Comparison of ENCODE assay signal across 7 cellular contexts in genomic region chr4:121977251-121978168, GRCh38. TPM values are rescaled to one million over a fixed set of nuclear protein-coding genes. Genes with fewer than 3 reads are reported as not detected.
A peak's percentile ranks its signal among the peaks of the same experiment; 100 is the strongest.
DNase-seq lines count a peak whose midpoint lies in the region; ATAC-seq, FAIRE-seq and TF ChIP-seq lines count a peak whose summit lies in the region.

No MANE protein-coding gene starts in this region.

- H3K4me3 ChIP-seq in OCI-LY1 (ENCODE audit: low read depth, low read length, poor library complexity, severe bottlenecking), result no peak overlapping the region
- H3K4me3 ChIP-seq in right atrium auricular region, result no peak overlapping the region

- TF ChIP-seq CTCF in OCI-LY1 (IDR thresholded peaks at IDR 0.05; ENCODE audit: low read length) (no peak), right atrium auricular region (IDR thresholded peaks at IDR 0.05) (no peak)

- H2AFZ ChIP-seq in OCI-LY1 (ENCODE audit: low read length), result no peak overlapping the region

- peak overlapping the region; percentile 25; the same call in 1 of the 2 replicates for H3K4me2 ChIP-seq in OCI-LY1 (ENCODE audit: low read length)

- no peaks in the 10 kb centered on the region for H3K9me2 ChIP-seq in OCI-LY1 (ENCODE audit: low read depth, low read length)

- H3K79me2 ChIP-seq in OCI-LY1 (ENCODE audit: insufficient read depth, low read length), result no peaks in the 10 kb centered on the region

- peak; percentile 91 for ATAC-seq in HG02885 (IDR thresholded peaks at IDR 0.05; ENCODE audit: poor library complexity, unreplicated experiment)

- peak; percentile 93 for FAIRE-seq in GM19239 (lab: Jason Lieb, UNC)
- FAIRE-seq in urothelium cell line (lab: Jason Lieb, UNC), result no peak

- H3K9me3 ChIP-seq in OCI-LY1 (ENCODE audit: low read length) (no peaks in the 10 kb centered on the region), right atrium auricular region (no peaks in the 10 kb centered on the region)

- no peaks in the 10 kb centered on the region for H4K20me1 ChIP-seq in OCI-LY1 (ENCODE audit: insufficient read depth, low read length)

- no peaks in the 10 kb centered on the region for H3F3A ChIP-seq in OCI-LY1 (ENCODE audit: insufficient read depth, low read length)

- peak; percentile 37 for DNase-seq in GM19239 (ENCODE audit: insufficient read length, low spot score)
- DNase-seq in pons (ENCODE audit: low spot score), result peak; percentile 30
- DNase-seq in DMS 273 treated with DMSO at 0.1 percent for 48 hours (lab: John Stamatoyannopoulos, UW), result no peak
- DNase-seq in right atrium auricular region (ENCODE audit: low spot score), result no peak
- DNase-seq in urothelium cell line (ENCODE audit: low spot score), result no peak

- no peak overlapping the region for H3K9ac ChIP-seq in OCI-LY1 (ENCODE audit: low read length)

- no peaks in the 10 kb centered on the region for H3K27me3 ChIP-seq in OCI-LY1 (ENCODE audit: insufficient read depth, low read length)
- no peaks in the 10 kb centered on the region for H3K27me3 ChIP-seq in right atrium auricular region

- H3K27ac ChIP-seq in OCI-LY1 (ENCODE audit: low read depth, low read length, poor library complexity, severe bottlenecking) (no peak overlapping the region), right atrium auricular region (no peak overlapping the region)

- H3K36me3 ChIP-seq in OCI-LY1 (ENCODE audit: insufficient read depth, low read length), result no peaks in the 10 kb centered on the region
- H3K36me3 ChIP-seq in right atrium auricular region, result no peaks in the 10 kb centered on the region

- H3K4me1 ChIP-seq in OCI-LY1 (ENCODE audit: insufficient read depth, low read length, severe bottlenecking) (peaks cover 10% of the 10 kb centered on the region), right atrium auricular region (no peaks in the 10 kb centered on the region)

RNA-seq across cellular contexts. Expression of gene TRPC3, which starts 25.6 kb away (rescaled TPM):
- under 1 TPM; 0.15 to 0.63 TPM for total RNA-seq in right atrium auricular region

Comparison
In these comparisons a context has a peak if more than half of its experiments do, and no peak if none do; other contexts are left out.
1. DNase-seq: peak in GM19239 (single experiment) and pons (single experiment); none in DMS 273 treated with DMSO at 0.1 percent for 48 hours (single experiment), right atrium auricular region (single experiment) and urothelium cell line (single experiment).